In the genomic region with DNA sequence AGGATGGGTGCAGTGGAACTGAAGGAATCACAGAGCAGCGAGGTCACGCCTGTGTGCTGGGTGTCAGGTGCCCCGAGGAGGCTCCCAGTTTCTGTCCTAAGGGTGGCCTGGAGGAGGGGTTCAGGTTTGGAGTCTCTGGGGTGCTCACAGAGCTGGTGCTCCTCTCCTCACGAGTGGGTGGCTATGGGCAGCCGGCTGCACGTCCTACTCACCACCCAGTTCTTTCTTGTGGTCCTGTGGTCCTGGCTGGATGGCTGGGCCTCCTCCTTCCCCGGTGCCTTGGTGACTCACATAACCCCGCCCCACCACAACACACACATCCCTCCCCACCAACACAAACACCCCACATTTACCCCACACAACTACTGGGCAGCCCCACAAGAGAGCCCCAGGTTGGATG, we compare ENCODE assay signal across 18 cellular contexts. TPM values are rescaled to one million over a fixed set of nuclear protein-coding genes. Genes with fewer than 3 reads are reported as not detected.
DNase-seq lines count a peak whose midpoint lies in the region; ATAC-seq and TF ChIP-seq lines count a peak whose summit lies in the region.
"Had no signal": no experiment of that assay in that cellular context is flagged by ENCODE, and none has a peak within 500 bp of the region (broad histone marks: within the 10 kb centered on the region; RNA-seq: fewer than 3 reads in every experiment).

No MANE protein-coding gene starts in this region.

- H3K4me1 ChIP-seq in adipocyte (ENCODE audit: control insufficient read depth, insufficient read depth, low read length) (peaks cover 18% of the 10 kb centered on the region), osteoblast (ENCODE audit: insufficient read depth, low read length) (peaks cover 4% of the 10 kb centered on the region)
- H3K4me1 ChIP-seq: upper lobe of right lung had no signal

- H3K4me3 ChIP-seq in AG04450 (ENCODE audit: low read depth, low read length) (no peak overlapping the region), adipocyte (ENCODE audit: low read length) (no peak overlapping the region), osteoblast (ENCODE audit: insufficient read depth, low read length) (no peak overlapping the region)
- H3K4me3 ChIP-seq: upper lobe of right lung had no signal

- no peak overlapping the region for H3K4me2 ChIP-seq in osteoblast (ENCODE audit: insufficient read depth, low read length)

- H4K20me1 ChIP-seq in osteoblast (ENCODE audit: insufficient read depth, low read length): no peaks in the 10 kb centered on the region

- no peak for ATAC-seq in HG03045 (IDR thresholded peaks at IDR 0.05; ENCODE audit: unreplicated experiment)
- ATAC-seq: naive thymus-derived CD4-positive, alpha-beta T cell; upper lobe of right lung had no signal

- H3K27me3 ChIP-seq in AG04450 (ENCODE audit: control insufficient read depth, insufficient read depth, low read length) (no peaks in the 10 kb centered on the region), adipocyte (replicated peaks; ENCODE audit: control insufficient read depth, insufficient read depth, low read length) (no peaks in the 10 kb centered on the region), osteoblast (ENCODE audit: insufficient read depth, low read length) (no peaks in the 10 kb centered on the region)
- H3K27me3 ChIP-seq: upper lobe of right lung had no signal

- POLR2A ChIA-PET in AG04450 (lab: Yijun Ruan, JAX): no interaction called here

- H3K27ac ChIP-seq in AG04450 (ENCODE audit: low read depth, low read length) (peak overlapping the region; percentile 52), osteoblast (ENCODE audit: low read depth, low read length) (no peak overlapping the region)
- H3K27ac ChIP-seq: upper lobe of right lung had no signal

- CTCF ChIA-PET in AG04450 (lab: Charles Lee): interaction anchor here (1.0 kb wide), 2 partner anchors 10 to 215 kb away, joined by 3 read pairs; no protein-coding TSS in a partner anchor

- H3K9me3 ChIP-seq in AG04450 (ENCODE audit: control insufficient read depth, insufficient read depth, low read length) (no peaks in the 10 kb centered on the region), adipocyte (ENCODE audit: control insufficient read depth, low read length) (no peaks in the 10 kb centered on the region), osteoblast (ENCODE audit: low read depth, low read length) (no peaks in the 10 kb centered on the region)
- H3K9me3 ChIP-seq: upper lobe of right lung had no signal

- H2AFZ ChIP-seq in osteoblast (ENCODE audit: low read length): peak overlapping the region; percentile 35

- H3K36me3 ChIP-seq in adipocyte (ENCODE audit: control insufficient read depth, insufficient read depth, low read length, severe bottlenecking): no peaks in the 10 kb centered on the region
- no peaks in the 10 kb centered on the region for H3K36me3 ChIP-seq in osteoblast (ENCODE audit: insufficient read depth, low read length)
- H3K36me3 ChIP-seq: upper lobe of right lung had no signal

- DNase-seq in AG04450 (ENCODE audit: low read depth, low spot score) (no peak), HCEC 1CT (peak; percentile 36), adipocyte (ENCODE audit: low read depth) (peak; percentile 26), osteoblast (ENCODE audit: insufficient read length, low spot score, missing footprints) (peak; percentile 77), GM19238 (ENCODE audit: insufficient read length, low spot score) (no peak), dedifferentiated amniotic fluid mesenchymal stem cell (ENCODE audit: extremely low spot score) (no peak)
- no peak for DNase-seq in NK-92 treated with Interleukin-12 subunit alpha and Interleukin-12 subunit beta, amount 100 ng/mL, for 24 hours (lab: John Stamatoyannopoulos, UW)
- DNase-seq: activated gamma-delta T cell; erythroblast; GF-D8; glutamatergic neuron; immature natural killer cell; MV-4-11; naive thymus-derived CD4-positive, alpha-beta T cell; NCI-H1930; SHP77; upper lobe of right lung had no signal

- TF ChIP-seq CTCF in AG04450 (IDR thresholded peaks at IDR 0.05; ENCODE audit: low read depth, low read length) (no peak), osteoblast (IDR thresholded peaks at IDR 0.05; ENCODE audit: extremely low read depth, low read depth, low read length) (no peak)

- no peaks in the 10 kb centered on the region for H3K79me2 ChIP-seq in osteoblast (ENCODE audit: insufficient read depth, low read length)

- no peak overlapping the region for H3K9ac ChIP-seq in adipocyte (ENCODE audit: low read length)

RNA-seq across cellular contexts. Expression of gene PTGS1, which starts 9.9 kb away (rescaled TPM):
- polyA plus RNA-seq in AG04450 (2011; rRNA removed): 78.3 and 83.1 TPM in 2 replicates
- polyA minus RNA-seq in AG04450 (2011; rRNA and poly(A)+ RNA removed): 56.1 and 65.0 TPM in 2 replicates
- 2.5 and 3.2 TPM in 2 replicates for total RNA-seq in osteoblast

Comparison
In these comparisons a context has a peak if more than half of its experiments do, and no peak if none do; other contexts are left out.
1. DNase-seq: peak in HCEC 1CT (single experiment), adipocyte (single experiment) and osteoblast (single experiment); none in AG04450 (single experiment), GM19238 (single experiment), dedifferentiated amniotic fluid mesenchymal stem cell (single experiment) and NK-92 treated with Interleukin-12 subunit alpha and Interleukin-12 subunit beta, amount 100 ng/mL, for 24 hours (single experiment).